ENCODE assay signal across 32 cellular contexts in the genomic region with DNA sequence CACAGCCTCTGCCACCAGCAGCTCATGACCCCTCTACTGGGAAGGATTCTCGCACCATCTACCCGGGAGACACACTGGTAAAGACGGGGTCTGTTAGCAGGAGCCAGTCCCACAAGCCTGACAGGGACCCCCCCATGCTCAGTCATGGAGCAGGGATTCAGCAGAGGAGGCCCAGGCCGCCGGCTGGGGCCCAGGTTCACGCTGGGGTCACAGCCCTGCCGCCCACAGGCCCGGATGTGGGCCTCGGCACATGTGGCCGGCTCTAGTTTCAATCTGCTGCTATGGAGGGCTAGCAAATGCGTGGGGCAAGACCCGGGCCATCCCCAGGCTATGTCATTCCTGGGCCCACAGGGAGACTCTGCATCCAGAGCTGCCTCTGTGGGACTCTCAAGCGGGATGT. TPM values are rescaled to one million over a fixed set of nuclear protein-coding genes. Genes with fewer than 3 reads are reported as not detected.
A peak's percentile ranks its signal among the peaks of the same experiment; 100 is the strongest.
DNase-seq lines count a peak whose midpoint lies in the region; ATAC-seq, FAIRE-seq and TF ChIP-seq lines count a peak whose summit lies in the region.
"Had no signal": no experiment of that assay in that cellular context is flagged by ENCODE, and none has a peak within 500 bp of the region (broad histone marks: within the 10 kb centered on the region; RNA-seq: fewer than 3 reads in every experiment).

No MANE protein-coding gene starts in this region.

- FAIRE-seq in frontal cortex (lab: Jason Lieb, UNC) = no peak
- FAIRE-seq: GM19239, HepG2 had no signal

- H3K36me3 ChIP-seq in left ventricle myocardium inferior = peaks cover 55% of the 10 kb centered on the region
- peaks cover 89% of the 10 kb centered on the region for H3K36me3 ChIP-seq in adipocyte (ENCODE audit: control insufficient read depth, insufficient read depth, low read length, severe bottlenecking)
- H3K36me3 ChIP-seq: breast epithelium, neural progenitor cell had no signal

- 74% methylated on average over 13 of the region's 13 CpGs for WGBS in right cardiac atrium

- no peak for DNase-seq in left ventricle myocardium inferior
- DNase-seq in right cardiac atrium = no peak
- DNase-seq in adipocyte (ENCODE audit: low read depth) = no peak
- no peak for DNase-seq in type B pancreatic cell (ENCODE audit: extremely low spot score, unreplicated experiment)
- DNase-seq in frontal cortex (ENCODE audit: low spot score in 2 of 2) = no peak
- DNase-seq in DMS53 (lab: John Stamatoyannopoulos, UW) = no peak
- DNase-seq: activated CD4-positive, alpha-beta memory T cell treated with anti-CD3 and anti-CD28 coated beads for 36 hours; activated CD4-positive, CD25-positive, alpha-beta regulatory T cell treated with anti-CD3 and anti-CD28 coated beads, Interleukin-2, amount 50 U/mL, for 72 hours; activated naive CD4-positive, alpha-beta T cell; activated T-cell treated with anti-CD3 and anti-CD28 coated beads, Interleukin-2, amount 50 U/mL, for 72 hours; C1 segment of cervical spinal cord; H9; hypothalamus; Karpas-422; NCI-H1417 treated with DMSO at 0.1 percent for 48 hours; NCI-H2029 treated with DMSO at 0.1 percent for 48 hours; NCI-H2227 treated with DMSO at 0.1 percent for 48 hours; NCI-H526; SHP77 treated with DMSO at 0.1 percent for 48 hours; stimulated activated CD4-positive, alpha-beta T cell treated with anti-CD3 and anti-CD28 coated beads, Interleukin-15, amount 100 ng/mL, for 24 hours; stimulated activated naive CD4-positive, alpha-beta T cell treated with Interleukin-2 at 50 U/mL for 16 hours had no signal

- no peaks in the 10 kb centered on the region for H3K27me3 Mint-ChIP-seq in nephron (ENCODE audit: low read depth)
- no peaks in the 10 kb centered on the region for H3K27me3 Mint-ChIP-seq in type B pancreatic cell
- H3K27me3 Mint-ChIP-seq in stimulated activated memory B cell treated with anti-CD40 and anti-IgM and Interleukin-4, amounts not matched to agents 10 μg/mL and 1 μg/mL and 100 μg/mL, for 72 hours = no peaks in the 10 kb centered on the region
- H3K27me3 Mint-ChIP-seq: activated CD4-positive, alpha-beta memory T cell treated with anti-CD3 and anti-CD28 coated beads for 36 hours; memory B cell had no signal

- peaks cover 66% of the 10 kb centered on the region for H3K4me1 Mint-ChIP-seq in nephron
- H3K4me1 Mint-ChIP-seq in type B pancreatic cell (ENCODE audit: unreplicated experiment) = peaks cover 26% of the 10 kb centered on the region
- peaks cover 5% of the 10 kb centered on the region for H3K4me1 Mint-ChIP-seq in stimulated activated memory B cell treated with anti-CD40 and anti-IgM and Interleukin-4, amounts not matched to agents 10 μg/mL and 1 μg/mL and 100 μg/mL, for 72 hours
- H3K4me1 Mint-ChIP-seq: memory B cell had no signal

- peak overlapping the region; percentile 78 for H3K27ac ChIP-seq in left ventricle myocardium inferior (replicated peaks)
- no peak overlapping the region for H3K27ac ChIP-seq in right cardiac atrium (ENCODE audit: low read length)
- H3K27ac ChIP-seq: 22Rv1, neural progenitor cell had no signal

- TF ChIP-seq CTCF in left ventricle myocardium inferior (IDR thresholded peaks at IDR 0.05; ENCODE audit: borderline replicate concordance) (no peak), nephron (IDR thresholded peaks at IDR 0.05; ENCODE audit: unreplicated experiment in 3 of 3) (no peak), type B pancreatic cell (conservative IDR thresholded peaks at IDR 0.05) (no peak)

- H3K27ac Mint-ChIP-seq in nephron (peak overlapping the region; percentile 2 to 11 (median 2)), type B pancreatic cell (peak overlapping the region; percentile 37)
- no peak overlapping the region for H3K27ac Mint-ChIP-seq in stimulated activated memory B cell treated with anti-CD40 and anti-IgM and Interleukin-4, amounts not matched to agents 10 μg/mL and 1 μg/mL and 100 μg/mL, for 72 hours
- H3K27ac Mint-ChIP-seq: activated CD4-positive, alpha-beta memory T cell treated with anti-CD3 and anti-CD28 coated beads for 36 hours; activated T-cell treated with anti-CD3 and anti-CD28 coated beads, Interleukin-2, amount 50 U/mL, for 72 hours; memory B cell had no signal

- H3K4me3 Mint-ChIP-seq in nephron = no peak overlapping the region
- H3K4me3 Mint-ChIP-seq in type B pancreatic cell = no peak overlapping the region
- no peak overlapping the region for H3K4me3 Mint-ChIP-seq in stimulated activated memory B cell treated with anti-CD40 and anti-IgM and Interleukin-4, amounts not matched to agents 10 μg/mL and 1 μg/mL and 100 μg/mL, for 72 hours
- H3K4me3 Mint-ChIP-seq: activated CD4-positive, alpha-beta memory T cell treated with anti-CD3 and anti-CD28 coated beads for 36 hours; activated T-cell treated with anti-CD3 and anti-CD28 coated beads, Interleukin-2, amount 50 U/mL, for 72 hours; H9; memory B cell; neural progenitor cell had no signal

- no peaks in the 10 kb centered on the region for H3K9me3 ChIP-seq in left ventricle myocardium inferior (replicated peaks)
- H3K9me3 ChIP-seq in right cardiac atrium (ENCODE audit: control insufficient read depth, low read length) = no peaks in the 10 kb centered on the region
- no peaks in the 10 kb centered on the region for H3K9me3 ChIP-seq in adipocyte (ENCODE audit: control insufficient read depth, low read length)
- H3K9me3 ChIP-seq: breast epithelium, suprapubic skin had no signal

- H3K27me3 ChIP-seq in left ventricle myocardium inferior (ENCODE audit: low read depth) = no peaks in the 10 kb centered on the region
- no peaks in the 10 kb centered on the region for H3K27me3 ChIP-seq in right cardiac atrium (ENCODE audit: control insufficient read depth, insufficient read depth)
- no peaks in the 10 kb centered on the region for H3K27me3 ChIP-seq in adipocyte (replicated peaks; ENCODE audit: control insufficient read depth, insufficient read depth, low read length)
- H3K27me3 ChIP-seq: breast epithelium, neural progenitor cell, suprapubic skin had no signal

- no peak for ATAC-seq in right cardiac atrium
- ATAC-seq in stimulated activated memory B cell treated with anti-CD40 and anti-IgM and Interleukin-4, amounts not matched to agents 10 μg/mL and 1 μg/mL and 100 μg/mL, for 72 hours = no peak
- ATAC-seq: HepG2, Panc1, sciatic nerve had no signal

- peaks cover 61% of the 10 kb centered on the region for H3K4me1 ChIP-seq in left ventricle myocardium inferior
- peaks cover 6% of the 10 kb centered on the region for H3K4me1 ChIP-seq in right cardiac atrium (ENCODE audit: control insufficient read depth, insufficient read depth, low read length)
- H3K4me1 ChIP-seq in adipocyte (ENCODE audit: control insufficient read depth, insufficient read depth, low read length) = peaks cover 46% of the 10 kb centered on the region
- H3K4me1 ChIP-seq: breast epithelium had no signal

- intact Hi-C loops in left ventricle myocardium inferior (cut with micrococcal nuclease) = no loop called here
- intact Hi-C loops in right cardiac atrium (cut with DNase I) = no loop called here

- H3K4me3 ChIP-seq in left ventricle myocardium inferior = no peak overlapping the region
- H3K4me3 ChIP-seq in right cardiac atrium (ENCODE audit: low read length) = no peak overlapping the region
- H3K4me3 ChIP-seq in adipocyte (ENCODE audit: low read length) = no peak overlapping the region
- H3K4me3 ChIP-seq: neural progenitor cell, suprapubic skin had no signal

- H3K9ac ChIP-seq in adipocyte (ENCODE audit: low read length) = peak overlapping the region; percentile 65
- H3K9ac ChIP-seq: neural progenitor cell had no signal

- H3K36me3 Mint-ChIP-seq in nephron (ENCODE audit: low read depth) (peaks cover 23% of the 10 kb centered on the region), type B pancreatic cell (peaks cover 47% of the 10 kb centered on the region)
- H3K36me3 Mint-ChIP-seq in stimulated activated memory B cell treated with anti-CD40 and anti-IgM and Interleukin-4, amounts not matched to agents 10 μg/mL and 1 μg/mL and 100 μg/mL, for 72 hours = peaks cover 62% of the 10 kb centered on the region
- H3K36me3 Mint-ChIP-seq: activated CD4-positive, alpha-beta memory T cell treated with anti-CD3 and anti-CD28 coated beads for 36 hours had no signal

- no peaks in the 10 kb centered on the region for H3K9me3 Mint-ChIP-seq in nephron
- H3K9me3 Mint-ChIP-seq in type B pancreatic cell = no peaks in the 10 kb centered on the region
- H3K9me3 Mint-ChIP-seq in stimulated activated memory B cell treated with anti-CD40 and anti-IgM and Interleukin-4, amounts not matched to agents 10 μg/mL and 1 μg/mL and 100 μg/mL, for 72 hours = no peaks in the 10 kb centered on the region
- H3K9me3 Mint-ChIP-seq: activated CD4-positive, alpha-beta memory T cell treated with anti-CD3 and anti-CD28 coated beads for 36 hours; activated T-cell treated with anti-CD3 and anti-CD28 coated beads, Interleukin-2, amount 50 U/mL, for 72 hours; H9; memory B cell; neural progenitor cell had no signal

RNA-seq across cellular contexts. Expression of gene PXDC1, which starts 25.1 kb away (rescaled TPM):
- 25.2 TPM for total RNA-seq in left ventricle myocardium inferior
- 10 to 100 TPM; 18.9 to 43.9 (median 24.1) TPM for total RNA-seq in right cardiac atrium
- 23.7 TPM for polyA plus RNA-seq in right cardiac atrium
- total RNA-seq in type B pancreatic cell (ENCODE audit: low replicate concordance) = 23.6 and 57.2 TPM in 2 replicates
- total RNA-seq in frontal cortex = 7.3 TPM
